In the genomic region with DNA sequence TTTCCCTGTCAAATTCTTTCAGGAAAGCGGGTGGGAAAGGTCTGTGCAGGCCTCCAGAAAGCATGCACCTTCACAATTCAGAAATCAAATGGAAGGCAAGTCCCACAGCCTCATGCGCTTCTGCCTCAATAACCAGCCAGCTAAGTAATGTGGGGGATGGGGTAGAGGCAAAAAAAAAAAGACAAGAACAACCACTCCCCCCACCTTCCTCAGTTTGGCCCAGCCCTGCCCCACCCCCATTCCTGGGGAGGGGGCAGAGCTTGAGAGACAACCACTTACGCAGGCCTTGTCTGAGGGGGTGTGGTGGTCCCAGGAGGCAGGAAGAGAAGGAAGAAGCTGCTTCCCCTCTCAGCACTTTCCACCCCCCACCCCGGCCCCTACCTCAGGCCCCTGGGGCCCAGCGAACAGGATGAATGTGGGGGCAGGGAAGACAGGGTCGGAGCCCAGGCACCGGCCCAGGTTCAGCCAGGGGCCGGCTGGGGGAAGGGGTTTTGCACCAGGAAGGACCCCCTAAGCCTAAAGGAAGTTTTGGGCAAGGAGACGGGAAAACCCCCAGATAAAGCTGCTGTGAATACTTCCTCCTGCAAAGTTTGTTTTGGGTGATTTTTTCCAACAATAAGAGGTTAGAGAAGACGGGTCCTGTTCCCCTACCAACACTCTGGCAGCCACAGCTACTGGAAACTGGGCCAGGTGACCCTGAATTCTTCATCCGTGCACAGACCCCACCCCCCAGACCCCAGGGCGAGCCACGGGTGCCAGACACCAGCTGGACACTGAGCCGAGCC, we compare ENCODE assay signal across 8 cellular contexts. TPM values are rescaled to one million over a fixed set of nuclear protein-coding genes. Genes with fewer than 3 reads are reported as not detected.
DNase-seq lines count a peak whose midpoint lies in the region; ATAC-seq and TF ChIP-seq lines count a peak whose summit lies in the region.

No MANE protein-coding gene starts in this region.

- no peak for TF ChIP-seq CTCF in fibroblast of villous mesenchyme (IDR thresholded peaks at IDR 0.05; ENCODE audit: insufficient read depth, low read depth, low read length)
- TF ChIP-seq CTCF in progenitor cell of endocrine pancreas (IDR thresholded peaks at IDR 0.05; ENCODE audit: unreplicated experiment): no peak

- H3K4me1 Mint-ChIP-seq in T-cell (peaks cover 22 to 36% (median 26%) of the 10 kb centered on the region in 3 donors), progenitor cell of endocrine pancreas (ENCODE audit: low read depth) (peaks cover 34% of the 10 kb centered on the region)

- H3K36me3 Mint-ChIP-seq in T-cell (no peaks in the 10 kb centered on the region), progenitor cell of endocrine pancreas (ENCODE audit: insufficient read depth) (peaks cover 4% of the 10 kb centered on the region)

- no peak for ATAC-seq in T-cell (replicated peaks in 1 of 4)

- POLR2A ChIA-PET in T-cell (lab: Charles Lee): no interaction called here

- H3K4me3 Mint-ChIP-seq in T-cell (peak overlapping the region; percentile 54 to 68 (median 61)), progenitor cell of endocrine pancreas (ENCODE audit: low read depth) (peak overlapping the region; percentile 81)

- DNase-seq in T-cell (no peak), fibroblast of villous mesenchyme (ENCODE audit: low read depth) (peak; percentile 65), progenitor cell of endocrine pancreas (ENCODE audit: low spot score, unreplicated experiment) (no peak), dedifferentiated amniotic fluid mesenchymal stem cell (ENCODE audit: extremely low spot score) (no peak), NCI-H1417 treated with DMSO at 0.1 percent for 48 hours (lab: John Stamatoyannopoulos, UW) (no peak), NCI-H2081 (lab: John Stamatoyannopoulos, UW) (no peak), AG08395 (ENCODE audit: low spot score) (no peak)

- H3K27me3 Mint-ChIP-seq in T-cell (peaks cover 4 to 44% of the 10 kb centered on the region in 2 donors), progenitor cell of endocrine pancreas (no peaks in the 10 kb centered on the region)

- H3K4me1 ChIP-seq in ES-I3 (ENCODE audit: insufficient read depth, low read length): peaks cover 6% of the 10 kb centered on the region; the same call in 1 of the 2 replicates

- H3K9me3 Mint-ChIP-seq in T-cell (no peaks in the 10 kb centered on the region), progenitor cell of endocrine pancreas (ENCODE audit: low read depth) (no peaks in the 10 kb centered on the region)

- CTCF ChIA-PET in T-cell (lab: Charles Lee): interaction anchor here in 1 of 2 donors (0.7 kb wide), 1 partner anchor 14 kb away, joined by 4 read pairs; no protein-coding TSS in a partner anchor

- H3K27ac Mint-ChIP-seq in T-cell: no peak overlapping the region
- peak overlapping the region; percentile 97 for H3K27ac Mint-ChIP-seq in progenitor cell of endocrine pancreas

- H3K9me3 ChIP-seq in ES-I3 (ENCODE audit: control insufficient read depth, insufficient read depth, low read length): no peaks in the 10 kb centered on the region

- peak overlapping the region; percentile 75 for H3K9ac ChIP-seq in ES-I3 (ENCODE audit: low read depth, low read length)

- no peaks in the 10 kb centered on the region for H3K36me3 ChIP-seq in ES-I3 (ENCODE audit: insufficient read depth, low read length)

- peak overlapping the region; percentile 88 for H3K4me3 ChIP-seq in fibroblast of villous mesenchyme (ENCODE audit: low read depth, low read length)

RNA-seq across cellular contexts. Expression of a gene that starts 1.2 kb away (rescaled TPM):
- total RNA-seq in T-cell (1 to 10 TPM; 1.1 to 4.8 (median 3.4) TPM), fibroblast of villous mesenchyme (29.8 and 83.8 TPM in 2 replicates), progenitor cell of endocrine pancreas (195 and 199 TPM in 2 replicates)

RNA-seq across cellular contexts. Expression of a gene that starts 26.5 kb away (rescaled TPM):
- total RNA-seq in T-cell: 10 to 100 TPM in 1 of 5 donors, 1 to 10 TPM in 4; 2.9 to 11.0 (median 7.7) TPM
- total RNA-seq in fibroblast of villous mesenchyme: 88.1 and 92.4 TPM in 2 replicates
- 30.4 and 31.7 TPM in 2 replicates for total RNA-seq in progenitor cell of endocrine pancreas

RNA-seq across cellular contexts. Expression of a gene that starts 27.5 kb away (rescaled TPM):
- total RNA-seq in T-cell (1 to 10 TPM in 2 of 5 donors, under 1 TPM in 2, not detected in 1; 0.49 to 1.3 (median 1.1) TPM), fibroblast of villous mesenchyme (191 and 228 TPM in 2 replicates), progenitor cell of endocrine pancreas (154 and 155 TPM in 2 replicates)

RNA-seq across cellular contexts. Expression of a gene that starts 50.7 kb away (rescaled TPM):
- total RNA-seq in T-cell (10 to 100 TPM; 25.4 to 43.0 (median 33.4) TPM), fibroblast of villous mesenchyme (58.7 and 60.6 TPM in 2 replicates), progenitor cell of endocrine pancreas (105 and 115 TPM in 2 replicates)

RNA-seq across cellular contexts. Expression of a gene that starts 50.8 kb away (rescaled TPM):
- under 1 TPM in 3 of 5 donors, not detected in 2; 0.49 to 0.63 (median 0.53) TPM for total RNA-seq in T-cell
- total RNA-seq in fibroblast of villous mesenchyme: under 0.01 TPM in 2 replicates
- 13.7 and 14.9 TPM in 2 replicates for total RNA-seq in progenitor cell of endocrine pancreas

Comparison
In these comparisons a context has a peak if more than half of its experiments do, and no peak if none do; other contexts are left out.
1. RNA of a gene that starts 27.5 kb away (total RNA-seq): 191 to 228 TPM in fibroblast of villous mesenchyme and 154 to 155 TPM in progenitor cell of endocrine pancreas; 0.49 to 1.3 TPM in T-cell; every median in the first group is over 10 times any median in the second.